In genomic region chrX:123679733-123680460, GRCh38 we compare ENCODE assay signal across 6 cellular contexts. TPM values are rescaled to one million over a fixed set of nuclear protein-coding genes. Genes with fewer than 3 reads are reported as not detected.
DNase-seq lines count a peak whose midpoint lies in the region; ATAC-seq and TF ChIP-seq lines count a peak whose summit lies in the region.
"Not testable (repeated sequence)": the region's sequence is repeated elsewhere in the genome, so short reads cannot be mapped to it uniquely, and the experiment has no call there.

No MANE protein-coding gene starts in this region.

- 68% methylated on average over 15 of the region's 15 CpGs for WGBS in hepatocyte (ENCODE audit: low lambda C conversion rate, missing lambda C conversion rate)
- WGBS in trophoblast cell (ENCODE audit: extremely low coverage, insufficient coverage, insufficient read length), result no CpG with 5 or more reads among the region's 15 CpGs
- WGBS in thyroid gland, 2 donors, result 61 to 62% methylated on average over 9 to 12 of the region's 15 CpGs

- H3K27me3 Mint-ChIP-seq in Caco-2 (ENCODE audit: insufficient read depth, unreplicated experiment); GM23338 (ENCODE audit: insufficient read depth, low read depth, poor library complexity): not testable (repeated sequence)

- not testable (repeated sequence) for H4K20me1 ChIP-seq in GM23338 (replicated peaks; ENCODE audit: insufficient read depth); hepatocyte (ENCODE audit: insufficient read depth, poor library complexity, severe bottlenecking)

- not testable (repeated sequence) for H3K9me3 Mint-ChIP-seq in Caco-2 (ENCODE audit: unreplicated experiment); GM23338

- CTCF ChIA-PET in Caco-2 (lab: Charles Lee), result not testable (repeated sequence)

- H2BK120ac ChIP-seq in trophoblast cell (ENCODE audit: insufficient read depth, low read length, poor library complexity), result not testable (repeated sequence)

- not testable (repeated sequence) for H3K18ac ChIP-seq in trophoblast cell (ENCODE audit: low read length)

- TF ChIP-seq POLR2A in thyroid gland (IDR thresholded peaks at IDR 0.05), result not testable (repeated sequence)

- not testable (repeated sequence) for H3F3A ChIP-seq in GM23338 (replicated peaks; ENCODE audit: low read depth)

- H3K9ac ChIP-seq in trophoblast cell (ENCODE audit: low read length), result not testable (repeated sequence)

- DNase-seq in Caco-2; GM23338 (ENCODE audit: low spot score); hepatocyte (ENCODE audit: low spot score): not testable (repeated sequence)
- DNase-seq in NCI-H82 (lab: John Stamatoyannopoulos, UW), result peak; percentile 40
- peak; percentile 54 to 74 for DNase-seq in trophoblast cell
- DNase-seq in thyroid gland, result peak; percentile 22 to 34

- not testable (repeated sequence) for H3K4me1 Mint-ChIP-seq in Caco-2 (ENCODE audit: low read depth, unreplicated experiment); GM23338

- H2BK12ac ChIP-seq in trophoblast cell (ENCODE audit: low read length), result not testable (repeated sequence)

- H3K9me2 ChIP-seq in GM23338 (ENCODE audit: insufficient read depth); hepatocyte (replicated peaks; ENCODE audit: insufficient read depth): not testable (repeated sequence)

- H3K4me1 ChIP-seq in Caco-2; GM23338 (ENCODE audit: insufficient read depth); hepatocyte (ENCODE audit: insufficient read depth); trophoblast cell (ENCODE audit: control insufficient read depth in 1 of 2, insufficient read depth in 2 of 2, low read length in 2 of 2): not testable (repeated sequence)
- peaks cover 3 to 16% of the 10 kb centered on the region in 2 donors for H3K4me1 ChIP-seq in thyroid gland

- H3K9me3 ChIP-seq in Caco-2; hepatocyte (ENCODE audit: low read depth); trophoblast cell (ENCODE audit: insufficient read depth, low read depth, low read length); thyroid gland: not testable (repeated sequence)

- not testable (repeated sequence) for H3K14ac ChIP-seq in trophoblast cell (ENCODE audit: low read length)

- H3K23ac ChIP-seq in trophoblast cell (ENCODE audit: low read length), result not testable (repeated sequence)

- intact Hi-C loops in Caco-2 (cut with micrococcal nuclease; ENCODE audit: unreplicated experiment); thyroid gland (cut with DNase I): not testable (repeated sequence)

- not testable (repeated sequence) for H3K27ac ChIP-seq in GM23338 (ENCODE audit: low read depth); trophoblast cell (ENCODE audit: low read depth, low read length); thyroid gland
- peak overlapping the region; percentile 76 for H3K27ac ChIP-seq in hepatocyte

- H3K4me3 Mint-ChIP-seq in Caco-2 (ENCODE audit: unreplicated experiment); GM23338: not testable (repeated sequence)

- H4K91ac ChIP-seq in trophoblast cell (ENCODE audit: low read depth, low read length), result not testable (repeated sequence)

- not testable (repeated sequence) for H4K8ac ChIP-seq in trophoblast cell (ENCODE audit: low read depth, low read length)

- H3K4me3 ChIP-seq in Caco-2 (ENCODE audit: low read depth, low read length); GM23338; hepatocyte; trophoblast cell (ENCODE audit: low read depth, low read length); thyroid gland (replicated peaks in 1 of 3): not testable (repeated sequence)

- not testable (repeated sequence) for H3K36me3 ChIP-seq in Caco-2 (ENCODE audit: control insufficient read depth, insufficient read depth, low read length); GM23338 (ENCODE audit: insufficient read depth); hepatocyte (replicated peaks; ENCODE audit: insufficient read depth, low read depth); trophoblast cell (ENCODE audit: control insufficient read depth in 1 of 2, insufficient read depth in 2 of 2, low read length in 2 of 2); thyroid gland

- not testable (repeated sequence) for H3K79me2 ChIP-seq in GM23338 (replicated peaks; ENCODE audit: insufficient read depth); hepatocyte; trophoblast cell (ENCODE audit: control insufficient read depth, insufficient read depth, low read length, poor library complexity)

- H3K4me2 ChIP-seq in GM23338; trophoblast cell (ENCODE audit: low read length): not testable (repeated sequence)
- peak overlapping the region; percentile 33 for H3K4me2 ChIP-seq in hepatocyte

- H2AFZ ChIP-seq in GM23338; hepatocyte; trophoblast cell (ENCODE audit: insufficient read depth, low read length, poor library complexity): not testable (repeated sequence)

- H3K4ac ChIP-seq in trophoblast cell (ENCODE audit: low read depth, low read length), result not testable (repeated sequence)

- H3K36me3 Mint-ChIP-seq in Caco-2 (ENCODE audit: insufficient read depth, unreplicated experiment) (peaks cover 62% of the 10 kb centered on the region), GM23338 (ENCODE audit: low read depth) (peaks cover 40% of the 10 kb centered on the region)

- TF ChIP-seq CTCF in Caco-2 (IDR thresholded peaks at IDR 0.05; ENCODE audit: insufficient read depth in 1 of 2, low read depth in 1 of 2, low read length in 1 of 2, severe bottlenecking in 1 of 2, unreplicated experiment in 1 of 2); GM23338 (conservative IDR thresholded peaks at IDR 0.05; ENCODE audit: low read depth in 2 of 2); hepatocyte (IDR thresholded peaks at IDR 0.05; ENCODE audit: poor library complexity); thyroid gland (IDR thresholded peaks at IDR 0.05): not testable (repeated sequence)

- not testable (repeated sequence) for ATAC-seq in GM23338

- POLR2A ChIA-PET in Caco-2 (lab: Charles Lee), result not testable (repeated sequence)

- not testable (repeated sequence) for H3K79me1 ChIP-seq in trophoblast cell (ENCODE audit: low read length)

- H3K27ac Mint-ChIP-seq in Caco-2 (ENCODE audit: unreplicated experiment) (peak overlapping the region; percentile 14), GM23338 (0 out of 2 replicates have a peak overlapping the region, but pooled peaks have one; percentile 65)

- H4K12ac ChIP-seq in trophoblast cell (ENCODE audit: low read depth, low read length), result not testable (repeated sequence)

- H2AK5ac ChIP-seq in trophoblast cell (ENCODE audit: low read length), result not testable (repeated sequence)

- not testable (repeated sequence) for BruUV-seq in Caco-2 (replicated peaks; lab: Mats Ljungman, UMichigan)

- H3K27me3 ChIP-seq in Caco-2 (replicated peaks; ENCODE audit: control insufficient read depth, insufficient read depth, low read length); GM23338 (ENCODE audit: insufficient read depth); hepatocyte; trophoblast cell (ENCODE audit: insufficient read depth, low read length); thyroid gland: not testable (repeated sequence)

- not testable (repeated sequence) for H2BK5ac ChIP-seq in trophoblast cell (ENCODE audit: low read depth, low read length, poor library complexity)

RNA-seq across cellular contexts. Expression of gene THOC2, which starts 53.0 kb away (rescaled TPM):
- total RNA-seq in Caco-2 (2022) (79.9 and 85.4 TPM in 2 replicates), hepatocyte (95.6 and 106 TPM in 2 replicates), thyroid gland (100 to 1,000 TPM; 117 to 229 (median 137) TPM)
- 86.6 and 92.4 TPM in 2 replicates for total RNA-seq in GM23338 (2014; rRNA removed; shearing (Covaris generic))
- polyA plus RNA-seq in GM23338 (2016; fragmentation: Nextera tagmentation; extraction: Ambion mirVana) (103 and 138 TPM in 2 replicates), hepatocyte (66.0 and 87.5 TPM in 2 replicates)
- polyA plus RNA-seq in trophoblast cell (2013), result 56.1 and 57.1 TPM in 2 replicates
